8 cellular contexts compared by ENCODE assay signal in genomic region chr5:14582797-14583137, GRCh38. TPM values are rescaled to one million over a fixed set of nuclear protein-coding genes. Genes with fewer than 3 reads are reported as not detected.
DNase-seq lines count a peak whose midpoint lies in the region; ATAC-seq and TF ChIP-seq lines count a peak whose summit lies in the region.

No MANE protein-coding gene starts in this region.

- H3K9me3 ChIP-seq in CD8-positive, alpha-beta memory T cell (ENCODE audit: low read length) = no peaks in the 10 kb centered on the region

- ATAC-seq in HG02840 (IDR thresholded peaks at IDR 0.05; ENCODE audit: low FRiP score, unreplicated experiment) = no peak

- intact Hi-C loops in dorsolateral prefrontal cortex (cut with DNase I) = no loop called here

- CTCF ChIA-PET in CD8-positive, alpha-beta memory T cell (lab: Charles Lee) = interaction anchor here (0.7 to 3.2 kb wide), 16 partner anchors 10 to 220 kb away, joined by 3 to 37 read pairs (median 3); no protein-coding TSS in a partner anchor

- H3K27ac ChIP-seq in CD8-positive, alpha-beta memory T cell (ENCODE audit: low read depth, low read length) = peak overlapping the region; percentile 71
- H3K27ac ChIP-seq in dorsolateral prefrontal cortex = peak overlapping the region in 34 of 59 donors; percentile 4 to 88 (median 66)

- peaks cover 0 to 9% (median 2%) of the 10 kb centered on the region in 3 donors for H3K36me3 Mint-ChIP-seq in CD8-positive, alpha-beta memory T cell
- no peaks in the 10 kb centered on the region for H3K36me3 Mint-ChIP-seq in neural crest cell (ENCODE audit: low read depth)

- peak overlapping the region; percentile 60 for H3K4me3 ChIP-seq in CD8-positive, alpha-beta memory T cell (ENCODE audit: low read length)
- peak overlapping the region; percentile 55 to 88 (median 73) for H3K4me3 ChIP-seq in dorsolateral prefrontal cortex

- peaks cover 0 to 9% of the 10 kb centered on the region in 2 donors for H3K27me3 Mint-ChIP-seq in CD8-positive, alpha-beta memory T cell
- peaks cover 82% of the 10 kb centered on the region for H3K27me3 Mint-ChIP-seq in neural crest cell (ENCODE audit: low read depth)

- POLR2A ChIA-PET in CD8-positive, alpha-beta memory T cell (lab: Charles Lee) = interaction anchor here (0.6 to 4.2 kb wide), 13 partner anchors 10 to 439 kb away, joined by 3 to 48 read pairs (median 4); partner anchors contain the start of gene ANKH

- peaks cover 47 to 63% (median 63%) of the 10 kb centered on the region in 3 donors for H3K4me1 Mint-ChIP-seq in CD8-positive, alpha-beta memory T cell
- peaks cover 9% of the 10 kb centered on the region for H3K4me1 Mint-ChIP-seq in neural crest cell

- no peaks in the 10 kb centered on the region for H3K9me3 Mint-ChIP-seq in CD8-positive, alpha-beta memory T cell
- no peaks in the 10 kb centered on the region for H3K9me3 Mint-ChIP-seq in neural crest cell

- peak overlapping the region; percentile 36 to 97 (median 94) for H3K27ac Mint-ChIP-seq in CD8-positive, alpha-beta memory T cell
- H3K27ac Mint-ChIP-seq in neural crest cell (ENCODE audit: unreplicated experiment) = no peak overlapping the region

- DNase-seq in CD8-positive, alpha-beta memory T cell = no peak
- DNase-seq in NCI-H146 treated with DMSO at 0.1 percent for 48 hours (lab: John Stamatoyannopoulos, UW; ENCODE audit: unreplicated experiment) (peak; percentile 10), dorsolateral prefrontal cortex (peak in 1 of 10 donors; percentile 34), neural crest cell (ENCODE audit: low read depth, low spot score) (no peak), NCI-H524 treated with DMSO at 0.1 percent for 48 hours (lab: John Stamatoyannopoulos, UW) (no peak), NCI-H1048 (lab: John Stamatoyannopoulos, UW) (no peak), pons (ENCODE audit: low spot score) (no peak)

- peaks cover 13% of the 10 kb centered on the region for H3K4me1 ChIP-seq in CD8-positive, alpha-beta memory T cell (ENCODE audit: insufficient read depth, low read length)

- no peaks in the 10 kb centered on the region for H3K36me3 ChIP-seq in CD8-positive, alpha-beta memory T cell (ENCODE audit: insufficient read depth, low read length)

- H3K27me3 ChIP-seq in CD8-positive, alpha-beta memory T cell (ENCODE audit: insufficient read depth, low read length, poor library complexity, severe bottlenecking) = no peaks in the 10 kb centered on the region
- peaks cover 0 to 30% (median 0%) of the 10 kb centered on the region in 45 donors for H3K27me3 ChIP-seq in dorsolateral prefrontal cortex

- peak overlapping the region; percentile 86 to 97 (median 88) for H3K4me3 Mint-ChIP-seq in CD8-positive, alpha-beta memory T cell
- H3K4me3 Mint-ChIP-seq in neural crest cell = peak overlapping the region; percentile 80

- TF ChIP-seq CTCF in dorsolateral prefrontal cortex (IDR thresholded peaks at IDR 0.05 in 54 of 56, conservative IDR thresholded peaks at IDR 0.05 in 2 of 56; ENCODE audit: low read depth in 1 of 56, partially characterized antibody in 56 of 56) = peak in 2 of 56 donors; percentile 10 to 11
- no peak for TF ChIP-seq CTCF in neural crest cell (conservative IDR thresholded peaks at IDR 0.05)

RNA-seq across cellular contexts. Expression of gene OTULINL, which starts 1.2 kb away (rescaled TPM):
- total RNA-seq in CD8-positive, alpha-beta memory T cell = 10 to 100 TPM; 15.4 to 19.6 TPM
- 24.5 TPM for polyA plus RNA-seq in CD8-positive, alpha-beta memory T cell
- 10 to 100 TPM in 85 of 120 experiments, 1 to 10 TPM in 35; 4.8 to 22.8 (median 11.5) TPM for total RNA-seq in dorsolateral prefrontal cortex
- 3.4 and 5.3 TPM in 2 replicates for total RNA-seq in neural crest cell
